ENCODE assay signal across 1 cellular context in genomic region chr15:43515731-43516130, GRCh38.
TF ChIP-seq lines count a peak whose summit lies in the region.

No MANE protein-coding gene starts in this region.

TF ChIP-seq in H1, 55 proteins besides CTCF, POLR2A, EP300 and RAD21:
- no peak for TF ChIP-seq ATF2 (IDR thresholded peaks at IDR 0.05; ENCODE audit: low read length)
- TF ChIP-seq ASH2L (IDR thresholded peaks at IDR 0.05; ENCODE audit: low read length), result no peak
- TF ChIP-seq CTBP2 (IDR thresholded peaks at IDR 0.05; ENCODE audit: borderline replicate concordance, insufficient read depth, insufficient read length, low read length), result no peak
- no peak for TF ChIP-seq NRF1 (IDR thresholded peaks at IDR 0.05; ENCODE audit: low read depth, low read length)
- no peak for TF ChIP-seq SUZ12 (IDR thresholded peaks at IDR 0.05; ENCODE audit: low read length)
- no peak for TF ChIP-seq SP4 (IDR thresholded peaks at IDR 0.05; ENCODE audit: low read length)
- no peak for TF ChIP-seq ZNF274 (IDR thresholded peaks at IDR 0.05; ENCODE audit: borderline replicate concordance, extremely low read depth, low read length)
- no peak for TF ChIP-seq TCF12 (IDR thresholded peaks at IDR 0.05; ENCODE audit: low read depth, low read length)
- TF ChIP-seq CHD7 (IDR thresholded peaks at IDR 0.05; ENCODE audit: insufficient replicate concordance, low read length), result no peak
- no peak for TF ChIP-seq SP1 (IDR thresholded peaks at IDR 0.05; ENCODE audit: low read depth, low read length)
- TF ChIP-seq BACH1 (IDR thresholded peaks at IDR 0.05; ENCODE audit: low read length), result no peak
- TF ChIP-seq USF2 (IDR thresholded peaks at IDR 0.05; ENCODE audit: low read length), result no peak
- no peak for TF ChIP-seq HDAC2 (IDR thresholded peaks at IDR 0.05; ENCODE audit: borderline replicate concordance in 1 of 2, low read depth in 2 of 2, low read length in 2 of 2)
- no peak for TF ChIP-seq RXRA (IDR thresholded peaks at IDR 0.05; ENCODE audit: insufficient read depth, low read depth, low read length)
- TF ChIP-seq MAFK (IDR thresholded peaks at IDR 0.05; ENCODE audit: low read depth, low read length), result no peak
- no peak for TF ChIP-seq BCL11A (IDR thresholded peaks at IDR 0.05; ENCODE audit: low read depth in 2 of 2, low read length in 2 of 2)
- no peak for TF ChIP-seq CBX8 (IDR thresholded peaks at IDR 0.05; ENCODE audit: borderline replicate concordance, low read depth, low read length)
- no peak for TF ChIP-seq TBP (IDR thresholded peaks at IDR 0.05; ENCODE audit: low read depth, low read length)
